In genomic region chr17:48925251-48925990, GRCh38 we compare ENCODE assay signal across 25 cellular contexts. TPM values are rescaled to one million over a fixed set of nuclear protein-coding genes. Genes with fewer than 3 reads are reported as not detected.
DNase-seq lines count a peak whose midpoint lies in the region; ATAC-seq, FAIRE-seq and TF ChIP-seq lines count a peak whose summit lies in the region.
"Had no signal": no experiment of that assay in that cellular context is flagged by ENCODE, and none has a peak within 500 bp of the region (broad histone marks: within the 10 kb centered on the region; RNA-seq: fewer than 3 reads in every experiment).

No MANE protein-coding gene starts in this region.

- no peaks in the 10 kb centered on the region for H3K9me3 Mint-ChIP-seq in activated naive CD8-positive, alpha-beta T cell treated with anti-CD3 and anti-CD28 coated beads, Interleukin-2, amount 50 U/mL, for 24 hours
- H3K9me3 Mint-ChIP-seq in stimulated activated naive CD8-positive, alpha-beta T cell treated with anti-CD3 and anti-CD28 coated beads, Interleukin-15, Interleukin-2, amounts not matched to agents 100 ng/mL and 50 ng/mL, for 24 hours: no peaks in the 10 kb centered on the region

- CTCF ChIA-PET in HepG2 (lab: Yijun Ruan, JAX; ENCODE audit: low intra/inter-chr PET ratio, low total read pairs): no interaction called here

- H3K4me1 Mint-ChIP-seq in activated naive CD8-positive, alpha-beta T cell treated with anti-CD3 and anti-CD28 coated beads, Interleukin-2, amount 50 U/mL, for 24 hours: peaks cover 6% of the 10 kb centered on the region
- H3K4me1 Mint-ChIP-seq in stimulated activated naive CD8-positive, alpha-beta T cell treated with anti-CD3 and anti-CD28 coated beads, Interleukin-15, Interleukin-2, amounts not matched to agents 100 ng/mL and 50 ng/mL, for 24 hours (ENCODE audit: low read depth): peaks cover 8% of the 10 kb centered on the region

- WGBS in HepG2 (ENCODE audit: low lambda C conversion rate): 96% methylated on average over 4 of the region's 4 CpGs
- WGBS in right lobe of liver (ENCODE audit: insufficient coverage, low coverage, low lambda C conversion rate, missing lambda C conversion rate): 96% methylated on average over 3 of the region's 4 CpGs
- WGBS in prostate gland: 91% methylated on average over 4 of the region's 4 CpGs

- POLR2A ChIA-PET in HepG2 (lab: Yijun Ruan, JAX): no interaction called here

- H3K27me3 ChIP-seq in HepG2 (ENCODE audit: control insufficient read depth in 1 of 2, insufficient read depth in 2 of 2, low read length in 2 of 2) (no peaks in the 10 kb centered on the region), right lobe of liver (no peaks in the 10 kb centered on the region), prostate gland (replicated peaks; ENCODE audit: insufficient read depth) (no peaks in the 10 kb centered on the region)
- H3K27me3 ChIP-seq: stomach, transverse colon had no signal

- H3K27ac ChIP-seq in HepG2 (ENCODE audit: extremely low read length, insufficient read depth, low read length) (no peak overlapping the region), right lobe of liver (no peak overlapping the region), prostate gland (no peak overlapping the region)
- H3K27ac ChIP-seq: stomach, transverse colon had no signal

- no peak for TF ChIP-seq EP300 in HepG2 (IDR thresholded peaks at IDR 0.05; ENCODE audit: low read depth in 2 of 2, low read length in 2 of 2)
- TF ChIP-seq EP300 in HepG2 (CRISPR knock-in tag; IDR thresholded peaks at IDR 0.05; ENCODE audit: borderline replicate concordance): no peak

- in situ Hi-C loops in HepG2 (cut with HindIII; ENCODE audit: extremely low pct_ligation_motif_present, low pct_unique_long_range_greater_than_20kb): no loop called here

- ATAC-seq in HepG2 (no peak), right lobe of liver (no peak)
- peak; percentile 25 for ATAC-seq in activated naive CD8-positive, alpha-beta T cell treated with anti-CD3 and anti-CD28 coated beads, Interleukin-2, amount 50 U/mL, for 24 hours

- no peak for TF ChIP-seq RAD21 in HepG2 (CRISPR knock-in tag; IDR thresholded peaks at IDR 0.05)

- BruUV-seq in HepG2 (replicated peaks; lab: Mats Ljungman, UMichigan): no TSS peak

- TF ChIP-seq POLR2A in HepG2 (IDR thresholded peaks at IDR 0.05; ENCODE audit: insufficient read depth in 1 of 2, low read depth in 2 of 2, low read length in 2 of 2) (no peak), right lobe of liver (IDR thresholded peaks at IDR 0.05) (no peak), prostate gland (IDR thresholded peaks at IDR 0.05) (no peak)

- no peak for TF ChIP-seq CTCF in HepG2 (CRISPR knock-in tag; IDR thresholded peaks at IDR 0.05)
- no peak for TF ChIP-seq CTCF in right lobe of liver (IDR thresholded peaks at IDR 0.05)
- no peak for TF ChIP-seq CTCF in prostate gland (IDR thresholded peaks at IDR 0.05)

- H3K36me3 Mint-ChIP-seq in activated naive CD8-positive, alpha-beta T cell treated with anti-CD3 and anti-CD28 coated beads, Interleukin-2, amount 50 U/mL, for 24 hours (ENCODE audit: low read depth): peaks cover 46% of the 10 kb centered on the region
- H3K36me3 Mint-ChIP-seq in stimulated activated naive CD8-positive, alpha-beta T cell treated with anti-CD3 and anti-CD28 coated beads, Interleukin-15, Interleukin-2, amounts not matched to agents 100 ng/mL and 50 ng/mL, for 24 hours (ENCODE audit: low read depth): peaks cover 74% of the 10 kb centered on the region

- H3K4me1 ChIP-seq in HepG2 (ENCODE audit: insufficient read depth, low read length) (peaks cover 10% of the 10 kb centered on the region), right lobe of liver (no peaks in the 10 kb centered on the region), prostate gland (replicated peaks) (no peaks in the 10 kb centered on the region)
- H3K4me1 ChIP-seq: transverse colon had no signal

- no peak overlapping the region for H3K4me2 ChIP-seq in HepG2 (ENCODE audit: low read depth, low read length)

- peak overlapping the region; percentile 19 for H3K27ac Mint-ChIP-seq in activated naive CD8-positive, alpha-beta T cell treated with anti-CD3 and anti-CD28 coated beads, Interleukin-2, amount 50 U/mL, for 24 hours
- H3K27ac Mint-ChIP-seq in stimulated activated naive CD8-positive, alpha-beta T cell treated with anti-CD3 and anti-CD28 coated beads, Interleukin-15, Interleukin-2, amounts not matched to agents 100 ng/mL and 50 ng/mL, for 24 hours: peak overlapping the region; percentile 57

- H3K4me3 ChIP-seq in HepG2 (replicated peaks in 1 of 3; ENCODE audit: insufficient read depth in 1 of 3, low read depth in 2 of 3, low read length in 3 of 3) (no peak overlapping the region), right lobe of liver (no peak overlapping the region), prostate gland (no peak overlapping the region)
- H3K4me3 ChIP-seq: stomach, transverse colon had no signal

- no peaks in the 10 kb centered on the region for H3K27me3 Mint-ChIP-seq in activated naive CD8-positive, alpha-beta T cell treated with anti-CD3 and anti-CD28 coated beads, Interleukin-2, amount 50 U/mL, for 24 hours
- H3K27me3 Mint-ChIP-seq in stimulated activated naive CD8-positive, alpha-beta T cell treated with anti-CD3 and anti-CD28 coated beads, Interleukin-15, Interleukin-2, amounts not matched to agents 100 ng/mL and 50 ng/mL, for 24 hours: no peaks in the 10 kb centered on the region

- no peak overlapping the region for H3K9ac ChIP-seq in HepG2 (ENCODE audit: insufficient read depth, low read depth, low read length)

- H2AFZ ChIP-seq in HepG2 (ENCODE audit: low read length): no peak overlapping the region

- no peak overlapping the region for H3K4me3 Mint-ChIP-seq in activated naive CD8-positive, alpha-beta T cell treated with anti-CD3 and anti-CD28 coated beads, Interleukin-2, amount 50 U/mL, for 24 hours
- no peak overlapping the region for H3K4me3 Mint-ChIP-seq in stimulated activated naive CD8-positive, alpha-beta T cell treated with anti-CD3 and anti-CD28 coated beads, Interleukin-15, Interleukin-2, amounts not matched to agents 100 ng/mL and 50 ng/mL, for 24 hours

- no peaks in the 10 kb centered on the region for H3K79me2 ChIP-seq in HepG2 (ENCODE audit: insufficient read depth, low read length)

- H3K9me3 ChIP-seq in HepG2 (ENCODE audit: low read length) (no peaks in the 10 kb centered on the region), right lobe of liver (no peaks in the 10 kb centered on the region), prostate gland (no peaks in the 10 kb centered on the region)
- H3K9me3 ChIP-seq: stomach, transverse colon had no signal

- H3K36me3 ChIP-seq in HepG2 (replicated peaks in 1 of 2; ENCODE audit: control insufficient read depth in 1 of 2, insufficient read depth in 2 of 2, low read length in 2 of 2) (peaks cover 48 to 89% of the 10 kb centered on the region in 2 experiments), right lobe of liver (peaks cover 0 to 82% (median 32%) of the 10 kb centered on the region in 4 donors), prostate gland (peaks cover 14 to 34% of the 10 kb centered on the region in 2 donors)

- intact Hi-C loops in HepG2 (cut with micrococcal nuclease; ENCODE audit: unreplicated experiment): no loop called here
- intact Hi-C loops in right lobe of liver (cut with DNase I): no loop called here
- intact Hi-C loops in prostate gland (cut with DNase I): no loop called here

- H4K20me1 ChIP-seq in HepG2 (ENCODE audit: insufficient read depth, low read length): no peaks in the 10 kb centered on the region

- no peak for DNase-seq in HepG2 (ENCODE audit: low spot score)
- no peak for DNase-seq in right lobe of liver
- no peak for DNase-seq in HTR-8/SVneo (ENCODE audit: insufficient read length, low spot score)
- no peak for DNase-seq in activated naive CD8-positive, alpha-beta T cell treated with anti-CD3 and anti-CD28 coated beads, Interleukin-2, amount 50 U/mL, for 24 hours
- no peak for DNase-seq in prostate gland (ENCODE audit: low spot score)
- DNase-seq in GM19239 (ENCODE audit: insufficient read length, low spot score): no peak
- no peak for DNase-seq in effector CD8-positive, alpha-beta T cell (lab: John Stamatoyannopoulos, UW)
- DNase-seq: activated CD4-positive, alpha-beta T cell treated with anti-CD3 and anti-CD28 coated beads for 1 hour; activated CD8-positive, alpha-beta memory T cell treated with anti-CD3 and anti-CD28 coated beads, Interleukin-2, amount 50 U/mL, for 48 hours; activated naive CD4-positive, alpha-beta T cell treated with anti-CD3 and anti-CD28 coated beads, Interleukin-2, amount 50 U/mL, for 16 hours; mammary epithelial cell; NCI-H1048; NCI-H1930; NCI-H226; NCI-H774; nucleus accumbens; OCI-M1; retina; stimulated activated CD4-positive, alpha-beta T cell treated with anti-CD3 and anti-CD28 coated beads, Interleukin-2, amount 100 ng/mL, for 48 hours; stomach; transverse colon had no signal

- no peak for FAIRE-seq in HepG2 (lab: Jason Lieb, UNC)
- FAIRE-seq in HTR-8/SVneo (lab: Jason Lieb, UNC): peak; percentile 44
- no peak for FAIRE-seq in GM19239 (lab: Jason Lieb, UNC)
- FAIRE-seq: colon, TTC549 had no signal

RNA-seq across cellular contexts. Expression of gene UBE2Z, which starts 17.2 kb away (rescaled TPM):
- total RNA-seq in HepG2 (2016; rRNA removed; fragmentation: Illumina TruSeq; extraction: Trizol): 63.2 and 72.7 TPM in 2 replicates
- 6.5 and 8.6 TPM in 2 replicates for total RNA-seq in HepG2 (2016; cell fraction: cytosol; rRNA removed; fragmentation: Illumina TruSeq; extraction: Trizol; ENCODE audit: low read depth)
- 64.4 and 70.7 TPM in 2 replicates for total RNA-seq in HepG2 (2016; cell fraction: insoluble cytoplasmic fraction; rRNA removed; fragmentation: Illumina TruSeq; extraction: Trizol)
- 30.2 and 35.3 TPM in 2 replicates for total RNA-seq in HepG2 (2016; cell fraction: membrane; rRNA removed; fragmentation: Illumina TruSeq; extraction: Trizol)
- 38.7 and 45.5 TPM in 2 replicates for total RNA-seq in HepG2 (2016; cell fraction: nucleus; rRNA removed; fragmentation: Illumina TruSeq; extraction: Trizol)
- polyA plus RNA-seq in HepG2 (2011; rRNA removed): 114 and 122 TPM in 2 replicates
- 89.4 and 105 TPM in 2 replicates for polyA plus RNA-seq in HepG2 (2011; cell fraction: cytosol; rRNA removed)
- polyA plus RNA-seq in HepG2 (2011; cell fraction: nucleus; rRNA removed): 79.9 and 99.5 TPM in 2 replicates
- polyA plus RNA-seq in HepG2 (2012): 66.2 and 67.5 TPM in 2 replicates
- polyA plus RNA-seq in HepG2 (2016; cell fraction: cytosol; fragmentation: Illumina TruSeq; extraction: Trizol; ENCODE audit: low read depth): 5.4 and 5.9 TPM in 2 replicates
- 90.7 and 94.9 TPM in 2 replicates for polyA plus RNA-seq in HepG2 (2016; cell fraction: insoluble cytoplasmic fraction; fragmentation: Illumina TruSeq; extraction: Trizol; ENCODE audit: low read depth)
- 19.1 and 21.6 TPM in 2 replicates for polyA plus RNA-seq in HepG2 (2016; cell fraction: membrane; fragmentation: Illumina TruSeq; extraction: Trizol; ENCODE audit: low read depth)
- 66.3 and 76.8 TPM in 2 replicates for polyA plus RNA-seq in HepG2 (2016; cell fraction: nucleus; fragmentation: Illumina TruSeq; extraction: Trizol; ENCODE audit: insufficient read depth, low read depth)
- polyA minus RNA-seq in HepG2 (2011; rRNA and poly(A)+ RNA removed; ENCODE audit: low replicate concordance): 157 and 173 TPM in 2 replicates
- polyA minus RNA-seq in HepG2 (2011; cell fraction: cytosol; rRNA and poly(A)+ RNA removed): 69.7 and 82.5 TPM in 2 replicates
- polyA minus RNA-seq in HepG2 (2011; cell fraction: nucleus; rRNA and poly(A)+ RNA removed): 97.2 and 106 TPM in 2 replicates
- 10 to 100 TPM; 19.6 to 30.9 (median 26.3) TPM for total RNA-seq in right lobe of liver
- total RNA-seq in prostate gland: 10 to 100 TPM; 69.9 to 91.5 TPM

RNA-seq across cellular contexts. Expression of gene SNF8, which starts 19.2 kb away (rescaled TPM):
- total RNA-seq in HepG2 (2016; rRNA removed; fragmentation: Illumina TruSeq; extraction: Trizol): 152 and 153 TPM in 2 replicates
- total RNA-seq in HepG2 (2016; cell fraction: cytosol; rRNA removed; fragmentation: Illumina TruSeq; extraction: Trizol; ENCODE audit: low read depth): 379 and 415 TPM in 2 replicates
- 132 and 156 TPM in 2 replicates for total RNA-seq in HepG2 (2016; cell fraction: insoluble cytoplasmic fraction; rRNA removed; fragmentation: Illumina TruSeq; extraction: Trizol)
- total RNA-seq in HepG2 (2016; cell fraction: membrane; rRNA removed; fragmentation: Illumina TruSeq; extraction: Trizol): 389 and 390 TPM in 2 replicates
- total RNA-seq in HepG2 (2016; cell fraction: nucleus; rRNA removed; fragmentation: Illumina TruSeq; extraction: Trizol): 78.5 and 80.0 TPM in 2 replicates
- polyA plus RNA-seq in HepG2 (2011; rRNA removed): 98.6 and 114 TPM in 2 replicates
- polyA plus RNA-seq in HepG2 (2011; cell fraction: cytosol; rRNA removed): 124 and 143 TPM in 2 replicates
- 64.9 and 71.3 TPM in 2 replicates for polyA plus RNA-seq in HepG2 (2011; cell fraction: nucleus; rRNA removed)
- 70.9 and 75.1 TPM in 2 replicates for polyA plus RNA-seq in HepG2 (2012)
- 660 and 736 TPM in 2 replicates for polyA plus RNA-seq in HepG2 (2016; cell fraction: cytosol; fragmentation: Illumina TruSeq; extraction: Trizol; ENCODE audit: low read depth)
- 201 and 220 TPM in 2 replicates for polyA plus RNA-seq in HepG2 (2016; cell fraction: insoluble cytoplasmic fraction; fragmentation: Illumina TruSeq; extraction: Trizol; ENCODE audit: low read depth)
- polyA plus RNA-seq in HepG2 (2016; cell fraction: membrane; fragmentation: Illumina TruSeq; extraction: Trizol; ENCODE audit: low read depth): 492 and 571 TPM in 2 replicates
- 195 and 196 TPM in 2 replicates for polyA plus RNA-seq in HepG2 (2016; cell fraction: nucleus; fragmentation: Illumina TruSeq; extraction: Trizol; ENCODE audit: insufficient read depth, low read depth)
- polyA minus RNA-seq in HepG2 (2011; rRNA and poly(A)+ RNA removed; ENCODE audit: low replicate concordance): 77.3 and 128 TPM in 2 replicates
- 24.9 and 39.6 TPM in 2 replicates for polyA minus RNA-seq in HepG2 (2011; cell fraction: cytosol; rRNA and poly(A)+ RNA removed)
- polyA minus RNA-seq in HepG2 (2011; cell fraction: nucleus; rRNA and poly(A)+ RNA removed): 26.7 and 37.0 TPM in 2 replicates
- 10 to 100 TPM; 35.8 to 62.9 (median 47.5) TPM for total RNA-seq in right lobe of liver
- total RNA-seq in prostate gland: 100 to 1,000 TPM in 1 of 2 donors, 10 to 100 TPM in 1; 71.2 to 111 TPM

RNA-seq across cellular contexts. Expression of gene ATP5MC1, which starts 32.8 kb away (rescaled TPM):
- total RNA-seq in HepG2 (2016; rRNA removed; fragmentation: Illumina TruSeq; extraction: Trizol) (206 and 210 TPM in 2 replicates), right lobe of liver (100 to 1,000 TPM in 2 of 6 experiments, 10 to 100 TPM in 4; 49.2 to 221 (median 57.9) TPM), prostate gland (100 to 1,000 TPM in 1 of 2 donors, 10 to 100 TPM in 1; 65.0 to 165 TPM)
- total RNA-seq in HepG2 (2016; cell fraction: cytosol; rRNA removed; fragmentation: Illumina TruSeq; extraction: Trizol; ENCODE audit: low read depth): 62.6 and 97.0 TPM in 2 replicates
- 216 and 223 TPM in 2 replicates for total RNA-seq in HepG2 (2016; cell fraction: insoluble cytoplasmic fraction; rRNA removed; fragmentation: Illumina TruSeq; extraction: Trizol)
- 52.5 and 70.5 TPM in 2 replicates for total RNA-seq in HepG2 (2016; cell fraction: membrane; rRNA removed; fragmentation: Illumina TruSeq; extraction: Trizol)
- total RNA-seq in HepG2 (2016; cell fraction: nucleus; rRNA removed; fragmentation: Illumina TruSeq; extraction: Trizol): 83.0 and 89.8 TPM in 2 replicates
- polyA plus RNA-seq in HepG2 (2011; rRNA removed): 226 and 297 TPM in 2 replicates
- 441 and 585 TPM in 2 replicates for polyA plus RNA-seq in HepG2 (2011; cell fraction: cytosol; rRNA removed)
- polyA plus RNA-seq in HepG2 (2011; cell fraction: nucleus; rRNA removed): 85.2 and 126 TPM in 2 replicates
- 78.7 and 166 TPM in 2 replicates for polyA plus RNA-seq in HepG2 (2012)
- 101 and 126 TPM in 2 replicates for polyA plus RNA-seq in HepG2 (2016; cell fraction: cytosol; fragmentation: Illumina TruSeq; extraction: Trizol; ENCODE audit: low read depth)
- polyA plus RNA-seq in HepG2 (2016; cell fraction: insoluble cytoplasmic fraction; fragmentation: Illumina TruSeq; extraction: Trizol; ENCODE audit: low read depth): 326 and 350 TPM in 2 replicates
- polyA plus RNA-seq in HepG2 (2016; cell fraction: membrane; fragmentation: Illumina TruSeq; extraction: Trizol; ENCODE audit: low read depth): 65.9 and 83.1 TPM in 2 replicates
- polyA plus RNA-seq in HepG2 (2016; cell fraction: nucleus; fragmentation: Illumina TruSeq; extraction: Trizol; ENCODE audit: insufficient read depth, low read depth): 180 and 183 TPM in 2 replicates
- polyA minus RNA-seq in HepG2 (2011; rRNA and poly(A)+ RNA removed; ENCODE audit: low replicate concordance): 197 and 524 TPM in 2 replicates
- polyA minus RNA-seq in HepG2 (2011; cell fraction: cytosol; rRNA and poly(A)+ RNA removed): 36.3 and 46.5 TPM in 2 replicates
- polyA minus RNA-seq in HepG2 (2011; cell fraction: nucleus; rRNA and poly(A)+ RNA removed): 22.3 and 29.0 TPM in 2 replicates

RNA-seq across cellular contexts. Expression of gene GIP, which starts 43.0 kb away (rescaled TPM):
- total RNA-seq in HepG2 (2016; rRNA removed; fragmentation: Illumina TruSeq; extraction: Trizol) (0.73 TPM in 1 of 2 replicates, not detected in the other), right lobe of liver (not detected), prostate gland (not detected)
- 0.71 and 1.1 TPM in 2 replicates for total RNA-seq in HepG2 (2016; cell fraction: cytosol; rRNA removed; fragmentation: Illumina TruSeq; extraction: Trizol; ENCODE audit: low read depth)
- 0.39 and 0.52 TPM in 2 replicates for total RNA-seq in HepG2 (2016; cell fraction: insoluble cytoplasmic fraction; rRNA removed; fragmentation: Illumina TruSeq; extraction: Trizol)
- 0.38 and 0.46 TPM in 2 replicates for total RNA-seq in HepG2 (2016; cell fraction: membrane; rRNA removed; fragmentation: Illumina TruSeq; extraction: Trizol)
- not detected in 2 replicates for total RNA-seq in HepG2 (2016; cell fraction: nucleus; rRNA removed; fragmentation: Illumina TruSeq; extraction: Trizol)
- polyA plus RNA-seq in HepG2 (2011; rRNA removed): 0.55 and 0.70 TPM in 2 replicates
- polyA plus RNA-seq in HepG2 (2011; cell fraction: cytosol; rRNA removed): 0.20 TPM in 1 of 2 replicates, not detected in the other
- polyA plus RNA-seq in HepG2 (2011; cell fraction: nucleus; rRNA removed): not detected in 2 replicates
- polyA plus RNA-seq in HepG2 (2012): 0.56 TPM in 1 of 2 replicates, not detected in the other
- polyA plus RNA-seq in HepG2 (2016; cell fraction: cytosol; fragmentation: Illumina TruSeq; extraction: Trizol; ENCODE audit: low read depth): 1.2 and 2.0 TPM in 2 replicates
- 0.86 TPM in 1 of 2 replicates, not detected in the other for polyA plus RNA-seq in HepG2 (2016; cell fraction: insoluble cytoplasmic fraction; fragmentation: Illumina TruSeq; extraction: Trizol; ENCODE audit: low read depth)
- 0.58 and 0.61 TPM in 2 replicates for polyA plus RNA-seq in HepG2 (2016; cell fraction: membrane; fragmentation: Illumina TruSeq; extraction: Trizol; ENCODE audit: low read depth)
- not detected in 2 replicates for polyA plus RNA-seq in HepG2 (2016; cell fraction: nucleus; fragmentation: Illumina TruSeq; extraction: Trizol; ENCODE audit: insufficient read depth, low read depth)
- polyA minus RNA-seq in HepG2 (2011; rRNA and poly(A)+ RNA removed; ENCODE audit: low replicate concordance): not detected in 2 replicates
- polyA minus RNA-seq in HepG2 (2011; cell fraction: cytosol; rRNA and poly(A)+ RNA removed): not detected in 2 replicates
- polyA minus RNA-seq in HepG2 (2011; cell fraction: nucleus; rRNA and poly(A)+ RNA removed): not detected in 2 replicates
- total RNA-seq: LHCN-M2, mammary epithelial cell, stomach, transverse colon had no signal
- polyA plus RNA-seq: mammary epithelial cell had no signal
